Comparison of ENCODE assay signal across 13 cellular contexts in genomic region chr13:52760078-52760477, GRCh38. TPM values are rescaled to one million over a fixed set of nuclear protein-coding genes. Genes with fewer than 3 reads are reported as not detected.
DNase-seq lines count a peak whose midpoint lies in the region; ATAC-seq lines count a peak whose summit lies in the region.
"Had no signal": no experiment of that assay in that cellular context is flagged by ENCODE, and none has a peak within 500 bp of the region (broad histone marks: within the 10 kb centered on the region; RNA-seq: fewer than 3 reads in every experiment).

No MANE protein-coding gene starts in this region.

- DNase-seq in COR-L47 (lab: John Stamatoyannopoulos, UW) (peak; percentile 92), DMS153 treated with DMSO at 0.1 percent for 48 hours (lab: John Stamatoyannopoulos, UW; ENCODE audit: unreplicated experiment) (peak; percentile 15), NCI-H146 treated with DMSO at 0.1 percent for 48 hours (lab: John Stamatoyannopoulos, UW; ENCODE audit: unreplicated experiment) (peak; percentile 98), SHP77 treated with DMSO at 0.1 percent for 48 hours (lab: John Stamatoyannopoulos, UW) (peak; percentile 46), RKO (ENCODE audit: low spot score) (no peak)
- DNase-seq in naive thymus-derived CD8-positive, alpha-beta T cell: no peak
- DNase-seq: CD8-positive, alpha-beta memory T cell; NCI-H446 treated with DMSO at 0.1 percent for 48 hours; T-helper 17 cell had no signal

- H3K9me3 Mint-ChIP-seq in naive thymus-derived CD8-positive, alpha-beta T cell: no peaks in the 10 kb centered on the region
- H3K9me3 Mint-ChIP-seq: CD8-positive, alpha-beta memory T cell had no signal

- no peak overlapping the region for H3K27ac Mint-ChIP-seq in naive thymus-derived CD8-positive, alpha-beta T cell
- H3K27ac Mint-ChIP-seq: CD8-positive, alpha-beta memory T cell; T-helper 17 cell had no signal

- no peaks in the 10 kb centered on the region for H3K4me1 Mint-ChIP-seq in naive thymus-derived CD8-positive, alpha-beta T cell
- H3K4me1 Mint-ChIP-seq: CD8-positive, alpha-beta memory T cell; T-helper 17 cell had no signal

- no peaks in the 10 kb centered on the region for H3K36me3 Mint-ChIP-seq in naive thymus-derived CD8-positive, alpha-beta T cell
- H3K36me3 Mint-ChIP-seq: CD8-positive, alpha-beta memory T cell had no signal

- H3K4me3 Mint-ChIP-seq in naive thymus-derived CD8-positive, alpha-beta T cell: no peak overlapping the region
- H3K4me3 Mint-ChIP-seq: CD8-positive, alpha-beta memory T cell; T-helper 17 cell had no signal

- POLR2A ChIA-PET in naive thymus-derived CD8-positive, alpha-beta T cell (lab: Charles Lee): no interaction called here

- peaks cover 0 to 14% (median 9%) of the 10 kb centered on the region in 5 donors for H3K27me3 Mint-ChIP-seq in naive thymus-derived CD8-positive, alpha-beta T cell

- no peak for ATAC-seq in HG03432 (IDR thresholded peaks at IDR 0.05; ENCODE audit: unreplicated experiment)
- no peak for ATAC-seq in naive thymus-derived CD8-positive, alpha-beta T cell
- ATAC-seq: T-helper 17 cell had no signal

RNA-seq across cellular contexts. Expression of gene CNMD, which starts 20.5 kb away (rescaled TPM):
- total RNA-seq in naive thymus-derived CD8-positive, alpha-beta T cell: not detected
- polyA plus RNA-seq in naive thymus-derived CD8-positive, alpha-beta T cell: not detected
- total RNA-seq: CD8-positive, alpha-beta memory T cell; OCI-LY7; T-helper 17 cell had no signal
- polyA plus RNA-seq: AG04450; BJ; CD8-positive, alpha-beta memory T cell had no signal

Comparison
In these comparisons a context has a peak if more than half of its experiments do, and no peak if none do; other contexts are left out.
1. DNase-seq: peak in COR-L47 (single experiment), DMS153 treated with DMSO at 0.1 percent for 48 hours (single experiment), NCI-H146 treated with DMSO at 0.1 percent for 48 hours (single experiment) and SHP77 treated with DMSO at 0.1 percent for 48 hours (single experiment); none in naive thymus-derived CD8-positive, alpha-beta T cell (0 of 10) and RKO (single experiment).